15 cellular contexts compared by ENCODE assay signal in the genomic region with DNA sequence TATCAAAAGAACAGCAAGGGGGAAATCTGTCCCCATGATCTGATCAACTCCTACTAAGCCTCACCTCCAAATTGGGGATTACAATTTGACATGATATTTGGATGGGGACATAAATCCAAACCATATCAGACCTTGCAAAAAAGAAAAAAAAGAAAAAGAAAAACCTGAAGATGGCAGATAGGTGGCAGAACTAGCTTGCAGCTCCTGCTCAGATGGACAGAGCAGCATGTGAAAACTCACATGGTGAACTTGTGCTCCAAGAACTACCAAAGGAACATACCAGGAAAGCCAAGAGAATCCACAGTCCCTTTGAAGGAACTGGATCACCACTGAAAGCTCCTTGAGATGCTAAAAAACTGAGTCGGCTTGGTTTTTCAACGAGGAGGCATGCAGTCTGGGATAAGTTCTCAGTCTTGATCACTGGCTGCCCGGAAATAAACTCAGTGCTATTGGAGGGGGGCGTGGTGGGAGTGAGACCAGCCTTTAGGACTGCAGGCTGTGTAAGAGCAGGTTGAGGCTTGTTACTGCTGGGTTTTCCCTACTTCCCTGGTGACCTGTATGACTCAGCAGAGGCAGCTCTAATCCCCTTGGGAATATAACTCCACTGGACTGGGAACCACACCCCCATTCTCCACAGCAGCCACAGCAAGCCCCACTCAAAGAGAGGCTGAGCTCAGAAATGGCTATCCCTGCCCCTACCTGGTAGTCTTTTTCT.
DNase-seq lines count a peak whose midpoint lies in the region; ATAC-seq and TF ChIP-seq lines count a peak whose summit lies in the region.
"Had no signal": no experiment of that assay in that cellular context is flagged by ENCODE, and none has a peak within 500 bp of the region (broad histone marks: within the 10 kb centered on the region; RNA-seq: fewer than 3 reads in every experiment).

No MANE protein-coding gene starts in this region.

- ATAC-seq in foreskin keratinocyte (peak; percentile 98), GM19452 (IDR thresholded peaks at IDR 0.05; ENCODE audit: unreplicated experiment) (no peak)

- H3K4me3 ChIP-seq in foreskin fibroblast (ENCODE audit: low read depth in 1 of 2, low read length in 2 of 2) = no peak overlapping the region
- H3K4me3 ChIP-seq: esophagus muscularis mucosa, HAP-1, stomach had no signal

- H3K27me3 ChIP-seq in foreskin keratinocyte = no peaks in the 10 kb centered on the region
- H3K27me3 ChIP-seq: BE2C, esophagus muscularis mucosa, stomach had no signal

- TF ChIP-seq CTCF in foreskin keratinocyte (conservative IDR thresholded peaks at IDR 0.05) (peak; percentile 49), foreskin fibroblast (IDR thresholded peaks at IDR 0.05; ENCODE audit: low read depth, low read length) (no peak)

- peak; percentile 93 for DNase-seq in DMS53 (lab: John Stamatoyannopoulos, UW)
- DNase-seq in HT1080 (ENCODE audit: low read depth) = peak; percentile 78
- peak; percentile 61 for DNase-seq in SHP77 treated with DMSO at 0.1 percent for 48 hours (lab: John Stamatoyannopoulos, UW)
- DNase-seq in foreskin keratinocyte = peak; percentile 87 to 94
- no peak for DNase-seq in effector CD4-positive, alpha-beta T cell
- DNase-seq in foreskin fibroblast = no peak
- DNase-seq in NCI-H146 treated with DMSO at 0.1 percent for 48 hours (lab: John Stamatoyannopoulos, UW; ENCODE audit: unreplicated experiment) = no peak
- DNase-seq: activated CD8-positive, alpha-beta memory T cell treated with anti-CD3 and anti-CD28 coated beads, Interleukin-2, amount 50 U/mL, for 48 hours; activated naive CD8-positive, alpha-beta T cell treated with anti-CD3 and anti-CD28 coated beads, Interleukin-2, amount 10 ng/mL, durations not matched to agents 7 days and 5 days; BE2C; small intestine; stomach had no signal

- H3K4me1 ChIP-seq in foreskin keratinocyte = peaks cover 4% of the 10 kb centered on the region
- H3K4me1 ChIP-seq: BE2C, esophagus muscularis mucosa, HAP-1, stomach had no signal

- peak overlapping the region; percentile 31 for H3K27ac ChIP-seq in foreskin keratinocyte
- H3K27ac ChIP-seq: esophagus muscularis mucosa, stomach had no signal

Comparison
In these comparisons a context has a peak if more than half of its experiments do, and no peak if none do; other contexts are left out.
1. DNase-seq: peak in DMS53 (single experiment), HT1080 (single experiment), SHP77 treated with DMSO at 0.1 percent for 48 hours (single experiment) and foreskin keratinocyte (2 of 2); none in effector CD4-positive, alpha-beta T cell (single experiment), foreskin fibroblast (0 of 2) and NCI-H146 treated with DMSO at 0.1 percent for 48 hours (single experiment).